11 cellular contexts compared by ENCODE assay signal in the genomic region with DNA sequence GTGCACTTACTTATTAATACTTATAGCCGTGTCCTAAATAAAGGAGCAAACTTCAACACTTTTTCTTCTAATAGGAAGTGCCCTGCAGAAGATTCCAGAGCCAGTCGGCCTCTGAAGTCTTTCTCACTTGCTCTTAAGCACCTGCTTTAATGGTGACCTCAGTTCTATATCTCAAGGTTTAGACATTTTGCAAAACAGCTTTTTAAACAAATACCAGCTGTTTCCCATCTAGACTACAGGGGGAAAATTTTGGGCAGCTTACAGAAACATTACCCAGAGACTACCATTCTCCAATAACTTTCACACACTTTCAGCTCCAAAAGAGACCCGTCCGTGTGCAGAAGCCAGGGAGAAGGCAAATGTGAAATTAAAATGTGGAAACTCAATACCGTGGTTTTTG.
DNase-seq lines count a peak whose midpoint lies in the region; ATAC-seq and TF ChIP-seq lines count a peak whose summit lies in the region.
"Had no signal": no experiment of that assay in that cellular context is flagged by ENCODE, and none has a peak within 500 bp of the region (broad histone marks: within the 10 kb centered on the region; RNA-seq: fewer than 3 reads in every experiment).

No MANE protein-coding gene starts in this region.

- intact Hi-C loops in mammary epithelial cell (cut with micrococcal nuclease), result no loop called here

- peak overlapping the region; percentile 73 for H3K4me2 ChIP-seq in osteoblast (ENCODE audit: insufficient read depth, low read length)
- no peak overlapping the region for H3K4me2 ChIP-seq in mammary epithelial cell (ENCODE audit: insufficient read depth, low read depth, low read length)

- H3K36me3 ChIP-seq in Peyer's patch (no peaks in the 10 kb centered on the region), osteoblast (ENCODE audit: insufficient read depth, low read length) (no peaks in the 10 kb centered on the region), upper lobe of left lung (peaks cover 0 to 14% (median 0%) of the 10 kb centered on the region in 4 donors), mammary epithelial cell (ENCODE audit: insufficient read depth, low read length) (no peaks in the 10 kb centered on the region)

- in situ Hi-C loops in mammary epithelial cell (cut with MboI; ENCODE audit: low sequenced_read_pairs in 2 of 2), result loop anchor here in 1 of 2 donors (25.0 kb wide), 2 partner anchors 543 to 1318 kb away; no protein-coding TSS in a partner anchor

- H3K9me3 ChIP-seq in Peyer's patch (no peaks in the 10 kb centered on the region), osteoblast (ENCODE audit: low read depth, low read length) (no peaks in the 10 kb centered on the region), upper lobe of left lung (no peaks in the 10 kb centered on the region), mammary epithelial cell (replicated peaks; ENCODE audit: insufficient read depth, low read length) (no peaks in the 10 kb centered on the region)

- ATAC-seq in upper lobe of left lung (ENCODE audit: low FRiP score in 2 of 2), result no peak
- no peak for ATAC-seq in GM19455 (IDR thresholded peaks at IDR 0.05; ENCODE audit: unreplicated experiment)

- DNase-seq in Peyer's patch (no peak), fibroblast of mammary gland (ENCODE audit: low read depth) (peak; percentile 38), osteoblast (ENCODE audit: insufficient read length, low spot score, missing footprints) (no peak), upper lobe of left lung (no peak), mammary epithelial cell (no peak), islet precursor cell (no peak)
- DNase-seq: GF-D8; NCI-H510A treated with DMSO at 0.1 percent for 48 hours; nucleus accumbens; stimulated activated CD4-positive, alpha-beta T cell treated with anti-CD3 and anti-CD28 coated beads, Interleukin-2, amount 100 ng/mL, for 24 hours had no signal

- no peak overlapping the region for H3K9ac ChIP-seq in mammary epithelial cell (ENCODE audit: insufficient read depth, low read length)

- TF ChIP-seq CTCF in Peyer's patch (IDR thresholded peaks at IDR 0.05) (no peak), fibroblast of mammary gland (conservative IDR thresholded peaks at IDR 0.05; ENCODE audit: control insufficient read depth, insufficient read depth, low read depth, low read length) (no peak), osteoblast (IDR thresholded peaks at IDR 0.05; ENCODE audit: extremely low read depth, low read depth, low read length) (no peak), upper lobe of left lung (IDR thresholded peaks at IDR 0.05) (no peak), mammary epithelial cell (conservative IDR thresholded peaks at IDR 0.05 in 1 of 2, IDR thresholded peaks at IDR 0.05 in 1 of 2; ENCODE audit: extremely low read depth in 1 of 2, insufficient read depth in 1 of 2, low read depth in 1 of 2, low read length in 2 of 2) (no peak)

- H3K27me3 ChIP-seq in Peyer's patch, result no peaks in the 10 kb centered on the region
- H3K27me3 ChIP-seq in osteoblast (ENCODE audit: insufficient read depth, low read length), result no peaks in the 10 kb centered on the region
- no peaks in the 10 kb centered on the region for H3K27me3 ChIP-seq in upper lobe of left lung
- no peaks in the 10 kb centered on the region for H3K27me3 ChIP-seq in mammary epithelial cell (ENCODE audit: insufficient read depth, low read length)

- H3K4me1 ChIP-seq in Peyer's patch (peaks cover 0 to 5% (median 0%) of the 10 kb centered on the region in 4 donors), osteoblast (ENCODE audit: insufficient read depth, low read length) (peaks cover 39% of the 10 kb centered on the region), upper lobe of left lung (peaks cover 6 to 14% (median 8%) of the 10 kb centered on the region in 4 donors), mammary epithelial cell (ENCODE audit: insufficient read depth, low read length) (no peaks in the 10 kb centered on the region)

- no peak overlapping the region for H2AFZ ChIP-seq in osteoblast (ENCODE audit: low read length)
- H2AFZ ChIP-seq in mammary epithelial cell (ENCODE audit: low read depth, low read length), result no peak overlapping the region

- CTCF ChIA-PET in mammary epithelial cell (lab: Charles Lee; ENCODE audit: low non-redundant PET), result no interaction called here

- WGBS in upper lobe of left lung, 2 donors, result 48 to 65% methylated on average over 5 of the region's 5 CpGs
- WGBS in mammary epithelial cell (ENCODE audit: low coverage, missing lambda C conversion rate), result 75% methylated on average over 5 of the region's 5 CpGs

- dilution Hi-C loops in mammary epithelial cell (cut with HindIII; ENCODE audit: low sequenced_read_pairs), result no loop called here

- H4K20me1 ChIP-seq in osteoblast (ENCODE audit: insufficient read depth, low read length) (no peaks in the 10 kb centered on the region), mammary epithelial cell (ENCODE audit: insufficient read depth, low read length) (no peaks in the 10 kb centered on the region)

- no peak overlapping the region for H3K4me3 ChIP-seq in Peyer's patch
- H3K4me3 ChIP-seq in fibroblast of mammary gland (ENCODE audit: control insufficient read depth, low read depth, low read length), result no peak overlapping the region
- no peak overlapping the region for H3K4me3 ChIP-seq in osteoblast (ENCODE audit: insufficient read depth, low read length)
- no peak overlapping the region for H3K4me3 ChIP-seq in upper lobe of left lung
- H3K4me3 ChIP-seq in mammary epithelial cell (replicated peaks in 1 of 3; ENCODE audit: insufficient read depth in 1 of 3, low read depth in 2 of 3, low read length in 3 of 3), result no peak overlapping the region

- no peak for TF ChIP-seq POLR2A in Peyer's patch (IDR thresholded peaks at IDR 0.05)
- no peak for TF ChIP-seq POLR2A in upper lobe of left lung (IDR thresholded peaks at IDR 0.05)

- no peaks in the 10 kb centered on the region for H3K79me2 ChIP-seq in osteoblast (ENCODE audit: insufficient read depth, low read length)
- no peaks in the 10 kb centered on the region for H3K79me2 ChIP-seq in mammary epithelial cell (ENCODE audit: insufficient read depth, low read length)

- peak overlapping the region in 3 of 4 donors; percentile 43 to 59 (median 51) for H3K27ac ChIP-seq in Peyer's patch
- H3K27ac ChIP-seq in osteoblast (ENCODE audit: low read depth, low read length), result peak overlapping the region; percentile 9
- H3K27ac ChIP-seq in upper lobe of left lung, result peak overlapping the region in 3 of 4 donors; percentile 39 to 48 (median 43)
- H3K27ac ChIP-seq in mammary epithelial cell (ENCODE audit: insufficient read depth, low read depth, low read length), result no peak overlapping the region

- no TSS peak for BruUV-seq in mammary epithelial cell (replicated peaks; lab: Mats Ljungman, UMichigan)

- no peak for TF ChIP-seq EP300 in upper lobe of left lung (IDR thresholded peaks at IDR 0.05)
